Comparison of ENCODE assay signal across 7 cellular contexts in the genomic region with DNA sequence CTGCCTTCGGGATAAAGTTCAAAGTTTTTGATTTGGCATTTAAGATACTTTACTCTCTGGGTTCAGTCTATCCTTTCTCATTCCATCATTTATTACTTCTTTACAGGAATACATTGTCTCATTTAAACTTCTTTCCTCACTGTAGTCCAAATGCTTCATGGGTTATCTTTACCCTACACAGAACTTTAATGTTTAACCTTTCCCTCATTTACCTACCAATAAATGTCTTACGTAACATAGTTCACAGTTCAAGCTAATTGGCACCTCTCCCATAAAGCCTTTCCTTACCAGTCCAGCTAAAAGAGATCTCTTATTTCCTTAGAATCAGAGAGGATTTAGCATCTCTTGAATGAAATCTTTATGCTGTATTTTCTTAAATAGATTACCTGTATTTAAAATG.
"Had no signal": no experiment of that assay in that cellular context is flagged by ENCODE, and none has a peak within 500 bp of the region (broad histone marks: within the 10 kb centered on the region; RNA-seq: fewer than 3 reads in every experiment).

No MANE protein-coding gene starts in this region.

- H3K4me1 ChIP-seq: HAP-1 had no signal

- FAIRE-seq: HTR-8/SVneo had no signal

- DNase-seq: GM23248, GOT3, H7, HFFc6 had no signal

- H2AFZ ChIP-seq: GM23248 had no signal

- ATAC-seq: HCT116 had no signal

- H3K36me3 ChIP-seq: HAP-1 had no signal

- H3K9ac ChIP-seq: GM23248 had no signal

- H3K27ac ChIP-seq: GM23248 had no signal

- H3K4me3 ChIP-seq: GM23248, HAP-1 had no signal
